9 cellular contexts compared by ENCODE assay signal in the genomic region with DNA sequence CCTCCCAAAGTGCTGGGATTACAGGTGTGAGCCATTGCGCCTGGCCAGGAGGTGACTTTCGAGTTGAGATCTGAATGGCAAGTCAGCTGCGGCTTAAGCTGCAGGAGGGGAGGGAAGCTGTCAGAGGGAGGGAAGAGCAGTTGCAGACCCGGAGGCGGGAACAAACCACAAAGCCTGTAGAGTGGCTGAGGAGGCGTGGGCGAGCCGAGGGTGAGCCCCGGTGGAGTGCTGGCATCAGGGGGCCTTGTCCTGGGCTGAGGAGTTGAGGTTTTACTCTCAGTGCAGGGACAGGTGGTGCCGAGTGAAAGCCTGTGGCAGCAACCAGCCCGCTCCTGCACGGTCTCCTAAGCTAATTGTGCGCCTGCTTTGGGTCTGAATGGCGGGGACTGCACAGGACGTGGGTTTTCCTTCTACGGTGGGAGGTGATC. TPM values are rescaled to one million over a fixed set of nuclear protein-coding genes. Genes with fewer than 3 reads are reported as not detected.
A peak's percentile ranks its signal among the peaks of the same experiment; 100 is the strongest.
DNase-seq lines count a peak whose midpoint lies in the region; ATAC-seq and TF ChIP-seq lines count a peak whose summit lies in the region.
"Had no signal": no experiment of that assay in that cellular context is flagged by ENCODE, and none has a peak within 500 bp of the region (broad histone marks: within the 10 kb centered on the region; RNA-seq: fewer than 3 reads in every experiment).

No MANE protein-coding gene starts in this region.

- ATAC-seq in activated naive CD8-positive, alpha-beta T cell treated with anti-CD3 and anti-CD28 coated beads, Interleukin-2, amount 50 U/mL, for 24 hours = peak; percentile 83
- no peak for ATAC-seq in HG03521 (IDR thresholded peaks at IDR 0.05; ENCODE audit: unreplicated experiment)
- no peak for ATAC-seq in sciatic nerve
- ATAC-seq in GM21737 (IDR thresholded peaks at IDR 0.05; ENCODE audit: unreplicated experiment) = no peak

- peak overlapping the region; percentile 16 for H3K27ac Mint-ChIP-seq in activated naive CD8-positive, alpha-beta T cell treated with anti-CD3 and anti-CD28 coated beads, Interleukin-2, amount 50 U/mL, for 24 hours

- no peak for TF ChIP-seq CTCF in 22Rv1 (IDR thresholded peaks at IDR 0.05)

- H3K4me3 Mint-ChIP-seq in activated naive CD8-positive, alpha-beta T cell treated with anti-CD3 and anti-CD28 coated beads, Interleukin-2, amount 50 U/mL, for 24 hours = peak overlapping the region; percentile 24

- no peaks in the 10 kb centered on the region for H3K27me3 ChIP-seq in H7 (ENCODE audit: control insufficient read depth, insufficient read depth, low read length)

- no peaks in the 10 kb centered on the region for H3K36me3 ChIP-seq in H7 (replicated peaks; ENCODE audit: control insufficient read depth, insufficient read depth, low read length)

- no peaks in the 10 kb centered on the region for H3K9me3 Mint-ChIP-seq in activated naive CD8-positive, alpha-beta T cell treated with anti-CD3 and anti-CD28 coated beads, Interleukin-2, amount 50 U/mL, for 24 hours

- DNase-seq in H7 = peak; percentile 84
- peak; percentile 76 for DNase-seq in SHP77 (lab: John Stamatoyannopoulos, UW)
- DNase-seq in activated naive CD8-positive, alpha-beta T cell treated with anti-CD3 and anti-CD28 coated beads, Interleukin-2, amount 50 U/mL, for 24 hours = peak; percentile 79
- DNase-seq in stimulated activated CD4-positive, alpha-beta T cell treated with anti-CD3 and anti-CD28 coated beads, Interleukin-4, amount 100 ng/mL, for 4 hours = peak; percentile 54 to 67
- DNase-seq in sciatic nerve (ENCODE audit: low spot score) = no peak

- no peaks in the 10 kb centered on the region for H3K27me3 Mint-ChIP-seq in activated naive CD8-positive, alpha-beta T cell treated with anti-CD3 and anti-CD28 coated beads, Interleukin-2, amount 50 U/mL, for 24 hours

- intact Hi-C loops in sciatic nerve (cut with DNase I) = no loop called here

- peak overlapping the region; percentile 82 for H3K27ac ChIP-seq in 22Rv1

- no peak overlapping the region for H3K4me3 ChIP-seq in H7 (ENCODE audit: insufficient read depth, low read depth, low read length)

- no peaks in the 10 kb centered on the region for H3K36me3 Mint-ChIP-seq in activated naive CD8-positive, alpha-beta T cell treated with anti-CD3 and anti-CD28 coated beads, Interleukin-2, amount 50 U/mL, for 24 hours (ENCODE audit: low read depth)

- peaks cover 83% of the 10 kb centered on the region for H3K4me1 Mint-ChIP-seq in activated naive CD8-positive, alpha-beta T cell treated with anti-CD3 and anti-CD28 coated beads, Interleukin-2, amount 50 U/mL, for 24 hours

RNA-seq across cellular contexts. Expression of a gene that starts 24.2 kb away (rescaled TPM):
- total RNA-seq in H7 (2014; rRNA removed; shearing (Covaris generic)) = 30.0 and 32.9 TPM in 2 replicates
- total RNA-seq in sciatic nerve = 19.3 TPM

RNA-seq across cellular contexts. Expression of a gene that starts 38.1 kb away (rescaled TPM):
- 72.2 and 77.0 TPM in 2 replicates for total RNA-seq in H7 (2014; rRNA removed; shearing (Covaris generic))
- 8.8 TPM for total RNA-seq in sciatic nerve

RNA-seq across cellular contexts. Expression of a gene that starts 40.9 kb away (rescaled TPM):
- 2.6 and 4.2 TPM in 2 replicates for total RNA-seq in H7 (2014; rRNA removed; shearing (Covaris generic))
- 0.45 TPM for total RNA-seq in sciatic nerve

RNA-seq across cellular contexts. Expression of a gene that starts 43.6 kb away (rescaled TPM):
- total RNA-seq in H7 (2014; rRNA removed; shearing (Covaris generic)) = 0.24 and 0.70 TPM in 2 replicates
- total RNA-seq in sciatic nerve = not detected
- total RNA-seq: liver had no signal
